In the genomic region with DNA sequence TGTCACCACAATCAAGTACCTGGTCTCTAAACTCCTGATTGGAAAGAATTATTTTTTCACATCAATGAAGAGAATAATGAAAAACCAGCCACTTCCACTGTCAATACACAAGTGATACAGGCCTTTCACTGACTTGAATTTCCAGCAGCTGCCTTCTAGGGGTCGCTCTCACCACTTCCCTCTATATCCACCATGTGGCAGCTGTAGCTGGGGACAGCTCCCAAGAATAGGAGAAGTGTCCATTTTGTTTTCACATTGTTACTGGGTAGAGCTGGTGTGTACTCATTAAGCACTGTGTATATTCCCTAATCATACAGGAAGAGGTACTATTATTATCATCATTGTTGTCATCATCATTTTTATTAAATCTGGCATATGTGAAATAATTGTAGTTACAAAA, we compare ENCODE assay signal across 8 cellular contexts.
DNase-seq lines count a peak whose midpoint lies in the region; ATAC-seq, FAIRE-seq and TF ChIP-seq lines count a peak whose summit lies in the region.

No MANE protein-coding gene starts in this region.

- H3K9me3 ChIP-seq in ovary, result no peaks in the 10 kb centered on the region

- intact Hi-C loops in ovary (cut with DNase I), result no loop called here

- TF ChIP-seq CTCF in NB4 (IDR thresholded peaks at IDR 0.05; ENCODE audit: low read depth, low read length) (peak; percentile 84), kidney epithelial cell (IDR thresholded peaks at IDR 0.05; ENCODE audit: insufficient read depth, low read length, poor library complexity, severe bottlenecking) (peak; percentile 74), ovary (IDR thresholded peaks at IDR 0.05) (no peak)

- ATAC-seq in HG03342 (IDR thresholded peaks at IDR 0.05; ENCODE audit: unreplicated experiment), result no peak

- TF ChIP-seq POLR2A in NB4 (IDR thresholded peaks at IDR 0.05; ENCODE audit: extremely low read depth, insufficient read length) (no peak), ovary (IDR thresholded peaks at IDR 0.05) (no peak)

- in situ Hi-C loops in Caki2 (cut with HindIII; ENCODE audit: low pct_unique_long_range_greater_than_20kb, low sequenced_read_pairs), result no loop called here

- FAIRE-seq in RCC 7860 (lab: Jason Lieb, UNC), result no peak

- H3K4me1 ChIP-seq in ovary (ENCODE audit: insufficient read depth), result no peaks in the 10 kb centered on the region

- DNase-seq in Caki2 (ENCODE audit: low read depth), result peak; percentile 33
- peak; percentile 64 for DNase-seq in NB4 (ENCODE audit: low read depth)
- peak; percentile 13 for DNase-seq in RCC 7860 (ENCODE audit: low spot score)
- no peak for DNase-seq in kidney epithelial cell (ENCODE audit: low read depth)
- no peak for DNase-seq in ovary
- DNase-seq in inferior parietal cortex (ENCODE audit: extremely low spot score), result no peak
- no peak for DNase-seq in activated CD4-positive, alpha-beta T cell treated with anti-CD3 and anti-CD28 coated beads, Interleukin-2, amount 50 U/mL, for 1 hour

- WGBS in ovary, 3 donors, result 41 to 55% (median 53%) methylated on average over 1 of the region's 1 CpG

- no peak overlapping the region for H3K27ac ChIP-seq in ovary

- no peak overlapping the region for H3K4me3 ChIP-seq in NB4 (ENCODE audit: low read depth, low read length)
- no peak overlapping the region for H3K4me3 ChIP-seq in kidney epithelial cell (ENCODE audit: low read depth, low read length)
- H3K4me3 ChIP-seq in ovary, result no peak overlapping the region

- H3K27me3 ChIP-seq in kidney epithelial cell (ENCODE audit: control insufficient read depth, insufficient read depth, low read length), result no peaks in the 10 kb centered on the region
- H3K27me3 ChIP-seq in ovary, result no peaks in the 10 kb centered on the region

- TF ChIP-seq EP300 in ovary (IDR thresholded peaks at IDR 0.05), result no peak

- H3K36me3 ChIP-seq in kidney epithelial cell (ENCODE audit: control insufficient read depth, insufficient read depth, low read length), result no peaks in the 10 kb centered on the region
- no peaks in the 10 kb centered on the region for H3K36me3 ChIP-seq in ovary

Comparison
In these comparisons a context has a peak if more than half of its experiments do, and no peak if none do; other contexts are left out.
1. DNase-seq: peak in Caki2 (single experiment), NB4 (single experiment) and RCC 7860 (single experiment); none in kidney epithelial cell (single experiment), ovary (0 of 5), inferior parietal cortex (single experiment) and activated CD4-positive, alpha-beta T cell treated with anti-CD3 and anti-CD28 coated beads, Interleukin-2, amount 50 U/mL, for 1 hour (single experiment).
2. CTCF ChIP-seq: peak in NB4 (single experiment) and kidney epithelial cell (single experiment); none in ovary (0 of 3).